In genomic region chr16:57802635-57803412, GRCh38 we compare ENCODE assay signal across 8 cellular contexts. TPM values are rescaled to one million over a fixed set of nuclear protein-coding genes. Genes with fewer than 3 reads are reported as not detected.
A peak's percentile ranks its signal among the peaks of the same experiment; 100 is the strongest.
DNase-seq lines count a peak whose midpoint lies in the region; ATAC-seq and TF ChIP-seq lines count a peak whose summit lies in the region.

No MANE protein-coding gene starts in this region.

- no peak for TF ChIP-seq EP300 in suprapubic skin (IDR thresholded peaks at IDR 0.05)

- ATAC-seq in right lobe of liver: peak in 1 of 4 donors; percentile 2
- no peak for ATAC-seq in HG03159 (IDR thresholded peaks at IDR 0.05; ENCODE audit: unreplicated experiment)

- H3K36me3 ChIP-seq in right lobe of liver (no peaks in the 10 kb centered on the region), suprapubic skin (no peaks in the 10 kb centered on the region)

- H3K9me3 ChIP-seq in right lobe of liver: no peaks in the 10 kb centered on the region
- H3K9me3 ChIP-seq in suprapubic skin: no peaks in the 10 kb centered on the region

- H3K27ac ChIP-seq in right lobe of liver (peak overlapping the region; percentile 11 to 97 (median 83)), suprapubic skin (peak overlapping the region; percentile 90)

- peaks cover 0 to 65% (median 24%) of the 10 kb centered on the region in 4 donors for H3K4me1 ChIP-seq in right lobe of liver
- H3K4me1 ChIP-seq in suprapubic skin: peaks cover 68% of the 10 kb centered on the region

- no peaks in the 10 kb centered on the region for H3K27me3 ChIP-seq in right lobe of liver
- no peaks in the 10 kb centered on the region for H3K27me3 ChIP-seq in suprapubic skin

- TF ChIP-seq POLR2A in right lobe of liver (IDR thresholded peaks at IDR 0.05) (no peak), suprapubic skin (IDR thresholded peaks at IDR 0.05) (no peak)

- 24% methylated on average over 7 of the region's 35 CpGs for WGBS in right lobe of liver (ENCODE audit: insufficient coverage, low coverage, low lambda C conversion rate, missing lambda C conversion rate)
- WGBS in suprapubic skin: 22% methylated on average over 28 of the region's 35 CpGs

- intact Hi-C loops in right lobe of liver (cut with DNase I): no loop called here

- H3K4me3 ChIP-seq in choroid plexus epithelial cell (ENCODE audit: low read depth, low read length): peak overlapping the region; percentile 81
- H3K4me3 ChIP-seq in right lobe of liver: peak overlapping the region in 2 of 3 donors; percentile 49 to 57
- peak overlapping the region; percentile 64 for H3K4me3 ChIP-seq in suprapubic skin

- DNase-seq in COLO668 (lab: John Stamatoyannopoulos, UW; ENCODE audit: unreplicated experiment) (peak; percentile 43), MV-4-11 (lab: John Stamatoyannopoulos, UW) (peak; percentile 2), choroid plexus epithelial cell (ENCODE audit: low read depth) (peak; percentile 57), right lobe of liver (peak in 1 of 3 donors; percentile 59), suprapubic skin (ENCODE audit: low spot score in 2 of 2) (no peak), SKM-1 (lab: John Stamatoyannopoulos, UW; ENCODE audit: unreplicated experiment) (no peak), NOMO-1 (lab: John Stamatoyannopoulos, UW; ENCODE audit: unreplicated experiment in 2 of 2) (no peak)

- TF ChIP-seq CTCF in choroid plexus epithelial cell (conservative IDR thresholded peaks at IDR 0.05; ENCODE audit: low read depth, low read length) (no peak), right lobe of liver (IDR thresholded peaks at IDR 0.05) (no peak), suprapubic skin (IDR thresholded peaks at IDR 0.05) (no peak)

RNA-seq across cellular contexts. Expression of gene KIFC3, which starts 0.5 kb away (rescaled TPM):
- total RNA-seq in right lobe of liver (10 to 100 TPM; 20.3 to 88.9 (median 46.4) TPM), suprapubic skin (100 to 1,000 TPM; 111 to 219 (median 153) TPM)

Comparison
In these comparisons a context has a peak if more than half of its experiments do, and no peak if none do; other contexts are left out.
1. DNase-seq: peak in COLO668 (single experiment), MV-4-11 (single experiment) and choroid plexus epithelial cell (single experiment); none in suprapubic skin (0 of 2), SKM-1 (single experiment) and NOMO-1 (0 of 2).
2. Peak in every context shown above with its lines, with median percentiles within 50 percentile points of each other: H3K4me3 ChIP-seq.